Comparison of ENCODE assay signal across 8 cellular contexts in the genomic region with DNA sequence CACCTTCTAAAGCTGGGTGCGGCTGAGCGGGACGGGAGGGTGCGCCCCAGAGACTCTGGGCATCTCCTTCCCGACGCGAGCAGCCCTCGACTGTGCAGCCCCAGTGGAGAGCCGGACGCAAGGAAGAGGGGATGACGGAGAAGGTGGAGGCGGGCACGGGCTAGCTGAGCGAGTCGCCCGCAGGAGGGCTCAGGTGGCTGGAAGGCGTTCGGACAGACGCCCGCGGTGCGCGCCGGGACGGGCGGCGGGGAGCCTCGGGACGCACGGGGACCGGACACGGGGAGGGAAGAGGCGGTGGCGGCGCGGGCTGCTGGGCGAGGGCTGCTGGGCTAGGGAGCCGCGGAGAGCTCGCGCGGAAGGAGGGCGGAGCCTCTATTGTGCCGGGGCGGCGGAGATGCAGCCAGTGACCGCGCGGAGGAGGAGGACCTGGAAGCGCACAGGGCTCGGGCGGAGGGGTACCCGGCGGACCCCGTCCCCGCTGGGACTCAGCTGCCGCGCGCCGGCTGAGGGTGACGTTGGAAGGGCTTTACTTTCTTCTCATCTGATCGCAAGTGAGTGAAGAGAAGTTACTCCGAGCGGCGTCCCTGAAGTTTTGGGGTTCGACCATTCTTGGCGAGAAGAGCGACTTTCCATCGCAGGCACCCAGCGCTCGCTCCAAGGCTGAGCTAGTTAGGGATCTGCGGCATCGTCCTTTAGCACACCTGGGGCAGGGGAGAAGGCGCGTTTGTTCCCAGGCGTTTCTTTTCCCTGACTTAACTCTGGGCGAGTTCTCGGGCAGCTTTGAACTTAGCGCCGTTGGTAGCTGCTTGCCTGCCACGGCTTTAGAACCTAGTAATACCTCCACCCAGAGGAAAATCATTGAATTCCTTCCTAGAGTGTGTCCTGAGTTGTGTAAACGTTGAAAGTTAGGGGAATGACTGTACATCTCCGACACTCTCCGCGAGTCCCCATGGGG. TPM values are rescaled to one million over a fixed set of nuclear protein-coding genes. Genes with fewer than 3 reads are reported as not detected.
DNase-seq lines count a peak whose midpoint lies in the region; ATAC-seq, FAIRE-seq and TF ChIP-seq lines count a peak whose summit lies in the region.

Gene OLFML2B, minus strand, starts transcription at position 323 of the 955 bp plus-strand sequence. CDS start 439 bp downstream, outside the sequence.

- BruUV-seq in K562 (replicated peaks; lab: Mats Ljungman, UMichigan), result no TSS peak

- no peaks in the 10 kb centered on the region for H3K79me2 ChIP-seq in K562 (ENCODE audit: control insufficient read depth, insufficient read depth, low read length)

- peak within 1 kb of the TSS; percentile 80 for H2AFZ ChIP-seq in K562 (ENCODE audit: low read depth, low read length)

- TF ChIP-seq EP300 in K562 (IDR thresholded peaks at IDR 0.05; ENCODE audit: low read length), result no peak

- no peaks in the 10 kb centered on the region; the same call in 1 of the 2 replicates for H4K20me1 ChIP-seq in K562 (replicated peaks; ENCODE audit: control insufficient read depth, insufficient read depth, low read length)

- H3K4me1 ChIP-seq in BE2C (peaks cover 8% of the 10 kb centered on the region), K562 (replicated peaks in 1 of 2; ENCODE audit: control insufficient read depth in 2 of 2, insufficient read depth in 2 of 2, low read length in 2 of 2) (peaks cover 4 to 11% of the 10 kb centered on the region in 2 experiments; a peak in 4 of 5 replicates), rectal smooth muscle tissue (ENCODE audit: control insufficient read depth, insufficient read depth, low read length) (peaks cover 14% of the 10 kb centered on the region)

- H3K9me1 ChIP-seq in K562 (ENCODE audit: control insufficient read depth, insufficient read depth, low read length), result no peaks in the 10 kb centered on the region

- peak; percentile 52 for FAIRE-seq in K562 (lab: Jason Lieb, UNC)

- peak within 1 kb of the TSS; percentile 87 for H3K4me2 ChIP-seq in K562 (ENCODE audit: insufficient read depth, low read length)

- peaks cover 13% of the 10 kb centered on the region for H3K27me3 ChIP-seq in BE2C
- peaks cover 49 to 63% of the 10 kb centered on the region in 2 experiments; a peak in 4 of 5 replicates for H3K27me3 ChIP-seq in K562 (ENCODE audit: control insufficient read depth in 2 of 2, insufficient read depth in 2 of 2, low read length in 2 of 2)
- no peaks in the 10 kb centered on the region for H3K27me3 ChIP-seq in rectal smooth muscle tissue (ENCODE audit: control insufficient read depth, insufficient read depth, low read length)

- intact Hi-C loops in K562 (cut with micrococcal nuclease), result no loop called here

- TF ChIP-seq CTCF in BE2C (IDR thresholded peaks at IDR 0.05; ENCODE audit: low read depth, low read length), result peak; percentile 35
- peak; percentile 11 to 41 (median 26); a peak in 2 of 6 replicates for TF ChIP-seq CTCF in K562 (IDR thresholded peaks at IDR 0.05 in 2 of 3, conservative IDR thresholded peaks at IDR 0.05 in 1 of 3; ENCODE audit: insufficient read depth in 2 of 3, low read depth in 1 of 3, low read length in 3 of 3)

- no peaks in the 10 kb centered on the region for H3K9me3 ChIP-seq in BE2C
- peaks cover 3% of the 10 kb centered on the region; the same call in 1 of the 2 replicates for H3K9me3 ChIP-seq in K562 (replicated peaks; ENCODE audit: control insufficient read depth, insufficient read depth, low read depth, low read length)

- H3K9ac ChIP-seq in K562 (ENCODE audit: insufficient read depth in 1 of 2, low read depth in 2 of 2, low read length in 2 of 2) (peak within 1 kb of the TSS in 1 of 2 experiments; percentile 78; a peak in 2 of 4 replicates), rectal smooth muscle tissue (ENCODE audit: low read length) (peak within 1 kb of the TSS; percentile 34)

- DNase-seq in BE2C (peak; percentile 81), M059J (ENCODE audit: low read depth) (peak; percentile 90), T-helper 2 cell (peak in 3 of 5 experiments; percentile 17 to 61 (median 24)), K562 (ENCODE audit: extremely low read depth in 1 of 4, low spot score in 3 of 4) (peak; percentile 36 to 59 (median 52)), hypothalamus (lab: John Stamatoyannopoulos, UW) (peak in 26 of 51 donors; percentile 17 to 63 (median 32))

- no peak for TF ChIP-seq POLR2A in K562 (conservative IDR thresholded peaks at IDR 0.05)

- POLR2A ChIA-PET in K562 (lab: Yijun Ruan, JAX), result interaction anchor here (0.6 to 1.4 kb wide), 7 partner anchors 10 to 183 kb away, joined by 3 to 6 read pairs (median 3); no protein-coding TSS in a partner anchor

- H3K27ac ChIP-seq in K562 (ENCODE audit: extremely low read depth, low read depth, low read length), result no peak within 1 kb of the TSS; the same call in 2 of the 3 replicates
- H3K27ac ChIP-seq in rectal smooth muscle tissue (ENCODE audit: low read depth, low read length), result peak within 1 kb of the TSS; percentile 83

- H3K36me3 ChIP-seq in BE2C, result no peaks in the 10 kb centered on the region
- H3K36me3 ChIP-seq in K562 (ENCODE audit: control insufficient read depth, insufficient read depth, low read length), result no peaks in the 10 kb centered on the region
- H3K36me3 ChIP-seq in rectal smooth muscle tissue (ENCODE audit: control insufficient read depth, insufficient read depth, low read length), result no peaks in the 10 kb centered on the region

- CTCF ChIA-PET in K562 (lab: Yijun Ruan, JAX; ENCODE audit: low intra/inter-chr PET ratio), result interaction anchor here (0.9 kb wide), 1 partner anchor 159 kb away, joined by 4 read pairs; no protein-coding TSS in a partner anchor

- WGBS in K562 (ENCODE audit: insufficient coverage, low coverage, missing lambda C conversion rate), result 9% methylated on average over 61 of the region's 85 CpGs

- in situ Hi-C loops in K562 (cut with MboI), result loop anchor here (25.0 kb wide), 1 partner anchor 562 kb away; no protein-coding TSS in a partner anchor

- ATAC-seq in GM19372 (IDR thresholded peaks at IDR 0.05; ENCODE audit: low read depth, unreplicated experiment), result peak; percentile 85
- peak; percentile 90 for ATAC-seq in K562
- ATAC-seq in HG02938 (IDR thresholded peaks at IDR 0.05; ENCODE audit: unreplicated experiment), result no peak

- H3K4me3 ChIP-seq in BE2C (ENCODE audit: low read depth, low read length) (peak within 1 kb of the TSS; percentile 84), K562 (peak within 1 kb of the TSS; percentile 40), rectal smooth muscle tissue (ENCODE audit: low read length) (peak within 1 kb of the TSS; percentile 88)

- peak; percentile 35 to 36; a peak in 3 of 4 replicates for TF ChIP-seq RAD21 in K562 (CRISPR knock-in tag; conservative IDR thresholded peaks at IDR 0.05 in 1 of 2, IDR thresholded peaks at IDR 0.05 in 1 of 2)

TF ChIP-seq in K562, 482 proteins besides CTCF, POLR2A, EP300 and RAD21 (continues in another document):
- no peak for TF ChIP-seq MXI1 (IDR thresholded peaks at IDR 0.05; ENCODE audit: low read depth, low read length)

RNA-seq across cellular contexts. Expression of gene OLFML2B, which starts in this region (rescaled TPM):
- polyA plus RNA-seq in BE2C (2012; ENCODE audit: insufficient read depth, insufficient read length, low read depth), result not detected
- total RNA-seq in M059J (2014; rRNA removed; shearing (Covaris generic)), result 21.1 and 28.4 TPM in 2 replicates
- total RNA-seq in K562 (2011; cell fraction: chromatin; rRNA removed; ENCODE audit: low replicate concordance), result not detected in 2 replicates
- not detected in 2 replicates for total RNA-seq in K562 (2011; cell fraction: nucleolus; rRNA removed)
- total RNA-seq in K562 (2011; cell fraction: nucleoplasm; rRNA removed), result not detected in 2 replicates
- total RNA-seq in K562 (2014; rRNA removed), result not detected in 2 replicates
- not detected in 2 replicates for total RNA-seq in K562 (2014; rRNA removed; fragmentation: Illumina TruSeq; extraction: Trizol)
- total RNA-seq in K562 (2015; rRNA removed; fragmentation: Illumina TruSeq; extraction: Trizol), result not detected in 2 replicates
- not detected in 2 replicates for total RNA-seq in K562 (2021)
- polyA plus RNA-seq in K562 (2011; rRNA removed), result not detected in 2 replicates
- polyA plus RNA-seq in K562 (2011; cell fraction: cytosol; rRNA removed), result not detected in 2 replicates
- not detected in 2 replicates for polyA plus RNA-seq in K562 (2011; cell fraction: nucleus; rRNA removed)
- polyA plus RNA-seq in K562 (2012), result not detected in 2 replicates
- not detected in 2 replicates for polyA plus RNA-seq in K562 (2014; fragmentation: Illumina TruSeq; extraction: Trizol)
- polyA plus RNA-seq in K562 (2014; fragmentation: Nextera tagmentation; extraction: Ambion mirVana), result not detected
- not detected in 2 replicates for polyA plus RNA-seq in K562 (2014; rRNA removed)
- polyA minus RNA-seq in K562 (2011; rRNA and poly(A)+ RNA removed), result not detected in 2 replicates
- not detected in 2 replicates for polyA minus RNA-seq in K562 (2011; cell fraction: cytosol; rRNA and poly(A)+ RNA removed)
- not detected in 2 replicates for polyA minus RNA-seq in K562 (2011; cell fraction: nucleus; rRNA and poly(A)+ RNA removed)

Comparison
In these comparisons a context has a peak if more than half of its experiments do, and no peak if none do; other contexts are left out.
1. RNA of gene OLFML2B (total RNA-seq): 21.1 to 28.4 TPM in M059J; not detected in K562; every median in the first group is over 10 times any median in the second.
2. Peak in DNase-seq, ATAC-seq, H3K4me3 ChIP-seq and H3K4me2 ChIP-seq in K562; RNA of the gene not detected or under 1 TPM.
3. DNase-seq: peak in every context shown above with its lines; median percentile 90 in M059J; 81 in BE2C; 52 in K562; 32 in hypothalamus; 24 in T-helper 2 cell.
4. Peak in every context shown above with its lines, with median percentiles within 50 percentile points of each other: H3K4me3 ChIP-seq.